ENCODE assay signal across 29 cellular contexts in the genomic region with DNA sequence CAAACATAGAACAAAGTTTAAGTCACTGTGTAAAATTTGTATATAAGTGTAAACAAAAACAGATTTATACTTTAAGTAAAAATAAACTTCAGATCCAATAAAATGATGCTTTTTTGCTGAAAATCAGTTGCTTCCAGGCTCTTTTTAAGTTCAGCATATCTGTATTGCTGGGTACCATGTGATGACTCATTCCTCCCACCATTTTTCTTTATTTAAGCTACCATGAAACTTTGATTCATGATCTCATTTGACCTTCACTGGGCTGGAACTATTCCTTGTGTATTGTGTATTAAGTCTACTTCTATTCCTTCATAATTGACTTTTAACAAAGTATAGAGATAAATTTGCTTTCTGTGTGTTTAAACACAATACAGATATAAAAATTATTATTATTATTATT. TPM values are rescaled to one million over a fixed set of nuclear protein-coding genes. Genes with fewer than 3 reads are reported as not detected.
DNase-seq lines count a peak whose midpoint lies in the region; ATAC-seq, FAIRE-seq and TF ChIP-seq lines count a peak whose summit lies in the region.
"Had no signal": no experiment of that assay in that cellular context is flagged by ENCODE, and none has a peak within 500 bp of the region (broad histone marks: within the 10 kb centered on the region; RNA-seq: fewer than 3 reads in every experiment).

No MANE protein-coding gene starts in this region.

- H2BK120ac ChIP-seq in mesenchymal stem cell (ENCODE audit: low read depth, low read length): no peak overlapping the region

- H3K4me2 ChIP-seq in K562 (ENCODE audit: insufficient read depth, low read length) (no peak overlapping the region), mesenchymal stem cell (ENCODE audit: low read length, poor library complexity, severe bottlenecking) (no peak overlapping the region), osteoblast (ENCODE audit: insufficient read depth, low read length) (no peak overlapping the region)

- H2BK12ac ChIP-seq in mesenchymal stem cell (ENCODE audit: low read length in 2 of 2): no peak overlapping the region

- no peak overlapping the region for H3K4ac ChIP-seq in mesenchymal stem cell (ENCODE audit: low read depth in 1 of 2, low read length in 2 of 2)

- no peak overlapping the region for H3K18ac ChIP-seq in mesenchymal stem cell (ENCODE audit: low read depth in 1 of 2, low read length in 2 of 2)

- intact Hi-C loops in CD14-positive monocyte (cut with micrococcal nuclease): no loop called here
- intact Hi-C loops in K562 (cut with micrococcal nuclease): no loop called here

- POLR2A ChIA-PET in K562 (lab: Yijun Ruan, JAX): no interaction called here

- H3K36me3 Mint-ChIP-seq in CD14-positive monocyte: peaks cover 25 to 27% of the 10 kb centered on the region in 2 donors
- H3K36me3 Mint-ChIP-seq: type B pancreatic cell had no signal

- TF ChIP-seq POLR2A in K562 (conservative IDR thresholded peaks at IDR 0.05): no peak

- no peak for TF ChIP-seq RAD21 in K562 (CRISPR knock-in tag; conservative IDR thresholded peaks at IDR 0.05 in 1 of 2, IDR thresholded peaks at IDR 0.05 in 1 of 2)

- peaks cover 0 to 2% (median 0%) of the 10 kb centered on the region in 3 donors for H3K27me3 Mint-ChIP-seq in CD14-positive monocyte (ENCODE audit: low read depth in 3 of 3)
- H3K27me3 Mint-ChIP-seq: activated CD4-positive, alpha-beta memory T cell treated with anti-CD3 and anti-CD28 coated beads for 36 hours; activated naive CD8-positive, alpha-beta T cell; central memory CD8-positive, alpha-beta T cell; type B pancreatic cell had no signal

- FAIRE-seq in K562 (lab: Jason Lieb, UNC): no peak
- FAIRE-seq: HepG2, islet of Langerhans had no signal

- no peak overlapping the region for H4K8ac ChIP-seq in mesenchymal stem cell (ENCODE audit: low read length)

- H3K79me1 ChIP-seq in mesenchymal stem cell (replicated peaks; ENCODE audit: low read length, poor library complexity, severe bottlenecking): peaks cover 16% of the 10 kb centered on the region

- DNase-seq in CD14-positive monocyte (ENCODE audit: low spot score) (no peak), HL-60 (ENCODE audit: low read depth in 1 of 2, low spot score in 1 of 2) (no peak), K562 (ENCODE audit: extremely low read depth in 1 of 4, low spot score in 3 of 4) (no peak), mesenchymal stem cell (peak; percentile 16), NCI-H128 (lab: John Stamatoyannopoulos, UW; ENCODE audit: unreplicated experiment) (no peak), WERI-Rb-1 (no peak), cortex of kidney (lab: John Stamatoyannopoulos, UW) (no peak), osteoblast (ENCODE audit: insufficient read length, low spot score, missing footprints) (no peak)
- DNase-seq: activated CD4-positive, alpha-beta memory T cell treated with anti-CD3 and anti-CD28 coated beads for 36 hours; activated CD4-positive, alpha-beta T cell treated with anti-CD3 and anti-CD28 coated beads for 1 hour; Caco-2; DMS53; Kasumi-1; left ventricle myocardium superior; NCI-H1048; NCI-H1694; NCI-H446 treated with DMSO at 0.1 percent for 48 hours; NCI-H82; Peyer's patch; SHP77 treated with DMSO at 0.1 percent for 48 hours; sigmoid colon; stimulated activated CD4-positive, alpha-beta T cell treated with anti-CD3 and anti-CD28 coated beads, Interleukin-4, amount 100 ng/mL, for 24 hours had no signal

- TF ChIP-seq EP300 in K562 (IDR thresholded peaks at IDR 0.05; ENCODE audit: low read length): no peak

- H3K4me3 ChIP-seq in HL-60 (replicated peaks; ENCODE audit: insufficient read depth, low read length) (no peak overlapping the region), K562 (no peak overlapping the region), mesenchymal stem cell (ENCODE audit: insufficient read depth in 1 of 2, low read depth in 1 of 2, low read length in 2 of 2) (no peak overlapping the region), WERI-Rb-1 (ENCODE audit: low read depth, low read length) (no peak overlapping the region), osteoblast (ENCODE audit: insufficient read depth, low read length) (no peak overlapping the region)
- H3K4me3 ChIP-seq: Peyer's patch, sigmoid colon had no signal

- H3K14ac ChIP-seq in mesenchymal stem cell (ENCODE audit: low read length in 2 of 2): no peak overlapping the region

- CTCF ChIA-PET in K562 (lab: Yijun Ruan, JAX; ENCODE audit: low intra/inter-chr PET ratio): interaction anchor here (0.5 kb wide), 1 partner anchor 453 kb away, joined by 3 read pairs; no protein-coding TSS in a partner anchor

- H3K79me2 ChIP-seq in K562 (ENCODE audit: control insufficient read depth, insufficient read depth, low read length) (0 out of 3 replicates have a peak, but pooled peaks cover 2% of the 10 kb centered on the region), osteoblast (ENCODE audit: insufficient read depth, low read length) (no peaks in the 10 kb centered on the region)

- H3K9me1 ChIP-seq in K562 (ENCODE audit: control insufficient read depth, insufficient read depth, low read length): no peaks in the 10 kb centered on the region

- peak overlapping the region in 6 of 7 donors; percentile 45 to 90 (median 74) for H3K27ac Mint-ChIP-seq in CD14-positive monocyte
- H3K27ac Mint-ChIP-seq: activated CD4-positive, alpha-beta memory T cell treated with anti-CD3 and anti-CD28 coated beads for 36 hours; activated naive CD8-positive, alpha-beta T cell; T-helper 2 cell treated with Interferon-gamma antibody and Interleukin-4, amounts not matched to agents 5 μg/mL and 100 μg/mL, for 36 hours; type B pancreatic cell had no signal

- no peaks in the 10 kb centered on the region for H3K36me3 ChIP-seq in K562 (ENCODE audit: control insufficient read depth, insufficient read depth, low read length)
- no peaks in the 10 kb centered on the region for H3K36me3 ChIP-seq in mesenchymal stem cell (ENCODE audit: control insufficient read depth in 1 of 2, insufficient read depth in 2 of 2, low read depth in 1 of 2, low read length in 2 of 2)
- no peaks in the 10 kb centered on the region for H3K36me3 ChIP-seq in WERI-Rb-1
- no peaks in the 10 kb centered on the region for H3K36me3 ChIP-seq in osteoblast (ENCODE audit: insufficient read depth, low read length)
- H3K36me3 ChIP-seq: Peyer's patch, sigmoid colon had no signal

- H3K4me1 Mint-ChIP-seq in CD14-positive monocyte: peaks cover 20% of the 10 kb centered on the region

- H3K27ac ChIP-seq in HL-60 (replicated peaks): peak overlapping the region; percentile 66
- no peak overlapping the region for H3K27ac ChIP-seq in K562 (ENCODE audit: extremely low read depth, low read depth, low read length)
- no peak overlapping the region for H3K27ac ChIP-seq in mesenchymal stem cell (ENCODE audit: low read length, poor library complexity, severe bottlenecking)
- H3K27ac ChIP-seq in WERI-Rb-1: no peak overlapping the region
- no peak overlapping the region for H3K27ac ChIP-seq in osteoblast (ENCODE audit: low read depth, low read length)
- H3K27ac ChIP-seq: Peyer's patch, sigmoid colon had no signal

- ATAC-seq in K562: no peak
- ATAC-seq: HCT116, HepG2, left ventricle myocardium superior had no signal

- H3K23ac ChIP-seq in mesenchymal stem cell (ENCODE audit: low read length in 2 of 2): no peak overlapping the region

- H3K27me3 ChIP-seq in HL-60 (ENCODE audit: insufficient read depth, poor library complexity, severe bottlenecking) (no peaks in the 10 kb centered on the region), K562 (ENCODE audit: control insufficient read depth in 2 of 2, insufficient read depth in 2 of 2, low read length in 2 of 2) (no peaks in the 10 kb centered on the region), mesenchymal stem cell (ENCODE audit: control insufficient read depth in 1 of 2, insufficient read depth in 1 of 2, low read length in 2 of 2) (no peaks in the 10 kb centered on the region), WERI-Rb-1 (ENCODE audit: insufficient read depth, low read depth, severe bottlenecking) (no peaks in the 10 kb centered on the region), osteoblast (ENCODE audit: insufficient read depth, low read length) (no peaks in the 10 kb centered on the region)
- H3K27me3 ChIP-seq: Peyer's patch, sigmoid colon had no signal

- TF ChIP-seq CTCF in CD14-positive monocyte (IDR thresholded peaks at IDR 0.05): no peak
- no peak for TF ChIP-seq CTCF in HL-60 (IDR thresholded peaks at IDR 0.05; ENCODE audit: insufficient read depth, low read length)
- no peak for TF ChIP-seq CTCF in K562 (IDR thresholded peaks at IDR 0.05 in 2 of 3, conservative IDR thresholded peaks at IDR 0.05 in 1 of 3; ENCODE audit: insufficient read depth in 2 of 3, low read depth in 1 of 3, low read length in 3 of 3)
- no peak for TF ChIP-seq CTCF in WERI-Rb-1 (IDR thresholded peaks at IDR 0.05; ENCODE audit: low read depth, low read length)
- TF ChIP-seq CTCF in osteoblast (IDR thresholded peaks at IDR 0.05; ENCODE audit: extremely low read depth, low read depth, low read length): no peak

- BruUV-seq in K562 (replicated peaks; lab: Mats Ljungman, UMichigan): no TSS peak

- H2AFZ ChIP-seq in K562 (ENCODE audit: low read depth, low read length): no peak overlapping the region
- H2AFZ ChIP-seq in mesenchymal stem cell (ENCODE audit: low read depth, low read length): no peak overlapping the region
- H2AFZ ChIP-seq in osteoblast (ENCODE audit: low read length): no peak overlapping the region

- peaks cover 0 to 10% of the 10 kb centered on the region in 2 experiments; a peak in 2 of 5 replicates for H3K4me1 ChIP-seq in K562 (replicated peaks in 1 of 2; ENCODE audit: control insufficient read depth in 2 of 2, insufficient read depth in 2 of 2, low read length in 2 of 2)
- H3K4me1 ChIP-seq in mesenchymal stem cell (ENCODE audit: control insufficient read depth, insufficient read depth, low read depth, low read length): no peaks in the 10 kb centered on the region
- H3K4me1 ChIP-seq in osteoblast (ENCODE audit: insufficient read depth, low read length): peaks cover 11% of the 10 kb centered on the region
- H3K4me1 ChIP-seq: Caco-2 had no signal

- no peak overlapping the region for H2AK5ac ChIP-seq in mesenchymal stem cell (ENCODE audit: low read length, severe bottlenecking)

- in situ Hi-C loops in K562 (cut with MboI): no loop called here

- no peak overlapping the region for H3K4me3 Mint-ChIP-seq in CD14-positive monocyte
- H3K4me3 Mint-ChIP-seq: activated CD4-positive, alpha-beta memory T cell treated with anti-CD3 and anti-CD28 coated beads for 36 hours; activated naive CD8-positive, alpha-beta T cell; central memory CD8-positive, alpha-beta T cell; T-helper 2 cell treated with Interferon-gamma antibody and Interleukin-4, amounts not matched to agents 5 μg/mL and 100 μg/mL, for 36 hours; type B pancreatic cell had no signal

- no peak overlapping the region for H2BK5ac ChIP-seq in mesenchymal stem cell (ENCODE audit: low read depth, low read length, poor library complexity, severe bottlenecking)

- H3K9me3 Mint-ChIP-seq in CD14-positive monocyte: peaks cover 0 to 3% (median 2%) of the 10 kb centered on the region in 7 donors
- H3K9me3 Mint-ChIP-seq: central memory CD8-positive, alpha-beta T cell; type B pancreatic cell had no signal

- H4K91ac ChIP-seq in mesenchymal stem cell (ENCODE audit: low read length): no peak overlapping the region

- no peak overlapping the region for H3K9ac ChIP-seq in K562 (ENCODE audit: insufficient read depth in 1 of 2, low read depth in 2 of 2, low read length in 2 of 2)
- no peak overlapping the region for H3K9ac ChIP-seq in mesenchymal stem cell (ENCODE audit: low read length)

- no peaks in the 10 kb centered on the region for H4K20me1 ChIP-seq in K562 (replicated peaks; ENCODE audit: control insufficient read depth, insufficient read depth, low read length)
- peaks cover 14% of the 10 kb centered on the region for H4K20me1 ChIP-seq in osteoblast (ENCODE audit: insufficient read depth, low read length)

- no peak overlapping the region for H2BK15ac ChIP-seq in mesenchymal stem cell (ENCODE audit: low read depth, poor library complexity, severe bottlenecking)

- H3K9me3 ChIP-seq in K562 (replicated peaks; ENCODE audit: control insufficient read depth, insufficient read depth, low read depth, low read length) (no peaks in the 10 kb centered on the region), mesenchymal stem cell (ENCODE audit: control insufficient read depth, low read length) (no peaks in the 10 kb centered on the region), WERI-Rb-1 (ENCODE audit: severe bottlenecking) (no peaks in the 10 kb centered on the region), osteoblast (ENCODE audit: low read depth, low read length) (no peaks in the 10 kb centered on the region)
- H3K9me3 ChIP-seq: Peyer's patch, sigmoid colon had no signal

RNA-seq across cellular contexts. Expression of gene RRM1, which starts 46.3 kb away (rescaled TPM):
- 10 to 100 TPM; 11.5 to 16.1 TPM for polyA plus RNA-seq in CD14-positive monocyte
- 108 and 123 TPM in 2 replicates for total RNA-seq in K562 (2011; cell fraction: chromatin; rRNA removed; ENCODE audit: low replicate concordance)
- total RNA-seq in K562 (2011; cell fraction: nucleolus; rRNA removed): 37.5 and 43.2 TPM in 2 replicates
- total RNA-seq in K562 (2011; cell fraction: nucleoplasm; rRNA removed): 55.1 and 58.4 TPM in 2 replicates
- 118 and 134 TPM in 2 replicates for total RNA-seq in K562 (2014; rRNA removed)
- total RNA-seq in K562 (2014; rRNA removed; fragmentation: Illumina TruSeq; extraction: Trizol): 194 and 206 TPM in 2 replicates
- 156 and 163 TPM in 2 replicates for total RNA-seq in K562 (2015; rRNA removed; fragmentation: Illumina TruSeq; extraction: Trizol)
- total RNA-seq in K562 (2021): 162 and 163 TPM in 2 replicates
- polyA plus RNA-seq in K562 (2011; rRNA removed): 174 and 202 TPM in 2 replicates
- polyA plus RNA-seq in K562 (2011; cell fraction: cytosol; rRNA removed): 113 and 123 TPM in 2 replicates
- 70.4 and 85.8 TPM in 2 replicates for polyA plus RNA-seq in K562 (2011; cell fraction: nucleus; rRNA removed)
- polyA plus RNA-seq in K562 (2012): 137 and 156 TPM in 2 replicates
- 142 and 178 TPM in 2 replicates for polyA plus RNA-seq in K562 (2014; fragmentation: Illumina TruSeq; extraction: Trizol)
- 100 to 1,000 TPM; 154 to 270 TPM for polyA plus RNA-seq in K562 (2014; fragmentation: Nextera tagmentation; extraction: Ambion mirVana)
- 106 and 113 TPM in 2 replicates for polyA plus RNA-seq in K562 (2014; rRNA removed)
- polyA minus RNA-seq in K562 (2011; rRNA and poly(A)+ RNA removed): 346 and 409 TPM in 2 replicates
- polyA minus RNA-seq in K562 (2011; cell fraction: cytosol; rRNA and poly(A)+ RNA removed): 125 and 151 TPM in 2 replicates
- polyA minus RNA-seq in K562 (2011; cell fraction: nucleus; rRNA and poly(A)+ RNA removed): 39.0 and 62.2 TPM in 2 replicates
- polyA plus RNA-seq in mesenchymal stem cell (2013, experiment 1 of 2): 22.6 TPM
- 25.7 TPM for polyA plus RNA-seq in mesenchymal stem cell (2013, experiment 2 of 2)
- total RNA-seq in osteoblast: 63.6 and 65.1 TPM in 2 replicates
